In genomic region chr18:9869713-9870430, GRCh38 we compare ENCODE assay signal across 8 cellular contexts. TPM values are rescaled to one million over a fixed set of nuclear protein-coding genes. Genes with fewer than 3 reads are reported as not detected.
A peak's percentile ranks its signal among the peaks of the same experiment; 100 is the strongest.
DNase-seq lines count a peak whose midpoint lies in the region; ATAC-seq and TF ChIP-seq lines count a peak whose summit lies in the region.

No MANE protein-coding gene starts in this region.

- peak overlapping the region; percentile 98 for H2AFZ ChIP-seq in HCT116 (ENCODE audit: low read depth, low read length, poor library complexity, severe bottlenecking)

- H4K20me1 ChIP-seq in HCT116 (ENCODE audit: insufficient read depth): no peaks in the 10 kb centered on the region

- TF ChIP-seq POLR2A in HCT116 (IDR thresholded peaks at IDR 0.05; ENCODE audit: borderline replicate concordance, extremely low read depth, insufficient read depth, insufficient read length): no peak

- TF ChIP-seq CTCF in HCT116 (IDR thresholded peaks at IDR 0.05 in 2 of 3, conservative IDR thresholded peaks at IDR 0.05 in 1 of 3; ENCODE audit: borderline replicate concordance in 1 of 3, insufficient read depth in 1 of 3, low read depth in 2 of 3, low read length in 2 of 3) (no peak), thoracic aorta (IDR thresholded peaks at IDR 0.05) (no peak)

- DNase-seq in ELR (ENCODE audit: low read depth) (peak; percentile 78), HCT116 (ENCODE audit: low read depth, low spot score) (peak; percentile 93), NOMO-1 treated with DMSO at 0.1 percent for 48 hours (lab: John Stamatoyannopoulos, UW; ENCODE audit: unreplicated experiment) (peak; percentile 99), fibroblast of gingiva (ENCODE audit: low read depth) (peak; percentile 64), thoracic aorta (ENCODE audit: low spot score) (no peak), NCI-H2171 (lab: John Stamatoyannopoulos, UW) (no peak), COR-L47 (lab: John Stamatoyannopoulos, UW) (no peak), NCI-H2081 treated with DMSO at 0.1 percent for 48 hours (lab: John Stamatoyannopoulos, UW) (no peak)

- no peaks in the 10 kb centered on the region for H3K36me3 ChIP-seq in HCT116 (ENCODE audit: control insufficient read depth in 1 of 2, insufficient read depth in 2 of 2, low read length in 2 of 2)
- no peaks in the 10 kb centered on the region for H3K36me3 ChIP-seq in thoracic aorta

- peak; percentile 35; the same call in 1 of the 2 replicates for TF ChIP-seq RAD21 in HCT116 (IDR thresholded peaks at IDR 0.05; ENCODE audit: low read depth)

- H3K4me1 ChIP-seq in HCT116 (ENCODE audit: control insufficient read depth in 1 of 2, insufficient read depth in 2 of 2, low read length in 2 of 2) (peaks cover 33 to 69% of the 10 kb centered on the region in 2 experiments), thoracic aorta (ENCODE audit: control insufficient read depth in 1 of 2, low read depth in 2 of 2) (peaks cover 3 to 5% of the 10 kb centered on the region in 2 donors)

- intact Hi-C loops in HCT116 (cut with micrococcal nuclease): loop anchor here (1.0 kb wide), 1 partner anchor 43 kb away; no protein-coding TSS in a partner anchor

- peak overlapping the region; percentile 61 for H3K4me2 ChIP-seq in HCT116 (ENCODE audit: low read length)

- no peaks in the 10 kb centered on the region for H3K9me2 ChIP-seq in HCT116 (ENCODE audit: insufficient read depth)

- H3K4me3 ChIP-seq in HCT116 (replicated peaks in 1 of 2; ENCODE audit: low read depth in 1 of 2, low read length in 2 of 2): peak overlapping the region in 1 of 2 experiments; percentile 21; a peak in 2 of 4 replicates
- no peak overlapping the region for H3K4me3 ChIP-seq in thoracic aorta

- H3K27me3 ChIP-seq in HCT116 (ENCODE audit: insufficient read depth, low read length) (no peaks in the 10 kb centered on the region), thoracic aorta (replicated peaks; ENCODE audit: insufficient read depth) (no peaks in the 10 kb centered on the region)

- H3K9me3 ChIP-seq in HCT116 (ENCODE audit: control insufficient read depth in 1 of 2, insufficient read depth in 1 of 2, low read depth in 1 of 2, low read length in 2 of 2) (peaks cover 6 to 11% of the 10 kb centered on the region in 2 experiments; a peak in 2 of 4 replicates), thoracic aorta (no peaks in the 10 kb centered on the region)

- peak overlapping the region; percentile 73 for H3K27ac ChIP-seq in HCT116 (ENCODE audit: low read depth, low read length)
- H3K27ac ChIP-seq in thoracic aorta: no peak overlapping the region

- H3K79me2 ChIP-seq in HCT116 (ENCODE audit: insufficient read depth, low read length): no peaks in the 10 kb centered on the region

- peak overlapping the region; percentile 48 for H3K9ac ChIP-seq in HCT116 (ENCODE audit: low read length)

- BruUV-seq in HCT116 (replicated peaks; lab: Mats Ljungman, UMichigan): no TSS peak

- peak; percentile 75 for ATAC-seq in HCT116
- ATAC-seq in thoracic aorta (ENCODE audit: insufficient number of reproducible peaks, low FRiP score, low read depth): peak; percentile 32

- CTCF ChIA-PET in HCT116 (lab: Charles Lee): interaction anchor here (1.0 kb wide), 1 partner anchor 29 kb away, joined by 3 read pairs; no protein-coding TSS in a partner anchor

- RAD21 ChIA-PET in HCT116 (lab: Charles Lee; ENCODE audit: low non-redundant PET in 1 of 2, low total read pairs in 2 of 2, uncharacterized antibody in 2 of 2, unreplicated experiment in 2 of 2): no interaction called here

- POLR2A ChIA-PET in HCT116 (lab: Charles Lee): interaction anchor here (1.2 to 2.8 kb wide), 4 partner anchors 9 to 44 kb away, joined by 3 to 12 read pairs (median 8); partner anchors contain the start of gene VAPA

TF ChIP-seq in HCT116, 20 proteins besides CTCF, POLR2A, EP300 and RAD21:
- TF ChIP-seq FOSL1 (IDR thresholded peaks at IDR 0.05; ENCODE audit: low read depth) (peak; percentile 91), MAX (IDR thresholded peaks at IDR 0.05) (peak; percentile 59), ELF1 (IDR thresholded peaks at IDR 0.05; ENCODE audit: borderline replicate concordance, low read depth) (no peak), SIN3A (IDR thresholded peaks at IDR 0.05; ENCODE audit: low read depth) (peak; percentile 64; the same call in 1 of the 2 replicates), ZBTB33 (IDR thresholded peaks at IDR 0.05; ENCODE audit: extremely low read depth, insufficient replicate concordance, low read length) (no peak), JUND (IDR thresholded peaks at IDR 0.05) (peak; percentile 96), YY1 (IDR thresholded peaks at IDR 0.05; ENCODE audit: extremely low read depth, insufficient replicate concordance, low read depth, low read length) (peak; percentile 77), EZH2phosphoT487 (IDR thresholded peaks at IDR 0.05; ENCODE audit: borderline replicate concordance) (no peak), CEBPB (IDR thresholded peaks at IDR 0.05; ENCODE audit: low read depth) (peak; percentile 95), CBX3 (IDR thresholded peaks at IDR 0.05; ENCODE audit: low read depth) (peak; percentile 84), ZNF274 (IDR thresholded peaks at IDR 0.05; ENCODE audit: low read depth, low read length) (no peak), POLR2AphosphoS5 (IDR thresholded peaks at IDR 0.05; ENCODE audit: low read depth, low read length) (peak; percentile 66), EZH2 (IDR thresholded peaks at IDR 0.05) (no peak), SP1 (IDR thresholded peaks at IDR 0.05; ENCODE audit: low read depth) (peak; percentile 92), TCF7L2 (IDR thresholded peaks at IDR 0.05; ENCODE audit: borderline replicate concordance, extremely low read depth, insufficient read depth, insufficient read length) (peak; percentile 99), SRF (IDR thresholded peaks at IDR 0.05; ENCODE audit: low read depth) (peak; percentile 79), REST (IDR thresholded peaks at IDR 0.05; ENCODE audit: low read depth) (no peak), ATF3 (IDR thresholded peaks at IDR 0.05) (peak; percentile 61), EGR1 (IDR thresholded peaks at IDR 0.05; ENCODE audit: low read depth) (peak; percentile 53; the same call in 1 of the 2 replicates), ZFX (IDR thresholded peaks at IDR 0.05) (0 out of 2 replicates have a peak, but pooled peaks have one; percentile 15)

RNA-seq across cellular contexts. Expression of gene TXNDC2, which starts 15.9 kb away (rescaled TPM):
- 0.12 TPM for total RNA-seq in HCT116 (2021; ENCODE audit: unreplicated experiment)
- 0.03 and 0.05 TPM in 2 replicates for polyA plus RNA-seq in HCT116 (2012)
- total RNA-seq in thoracic aorta: 1 to 10 TPM in 1 of 2 donors, under 1 TPM in 1; 0.35 to 8.8 TPM

RNA-seq across cellular contexts. Expression of gene VAPA, which starts 43.9 kb away (rescaled TPM):
- total RNA-seq in HCT116 (2021; ENCODE audit: unreplicated experiment) (295 TPM), thoracic aorta (100 to 1,000 TPM; 171 to 195 TPM)
- polyA plus RNA-seq in HCT116 (2012): 170 and 206 TPM in 2 replicates

Comparison
In these comparisons a context has a peak if more than half of its experiments do, and no peak if none do; other contexts are left out.
1. DNase-seq: peak in ELR (single experiment), HCT116 (single experiment), NOMO-1 treated with DMSO at 0.1 percent for 48 hours (single experiment) and fibroblast of gingiva (single experiment); none in thoracic aorta (single experiment), NCI-H2171 (single experiment), COR-L47 (single experiment) and NCI-H2081 treated with DMSO at 0.1 percent for 48 hours (single experiment).